Comparison of ENCODE assay signal across 9 cellular contexts in the genomic region with DNA sequence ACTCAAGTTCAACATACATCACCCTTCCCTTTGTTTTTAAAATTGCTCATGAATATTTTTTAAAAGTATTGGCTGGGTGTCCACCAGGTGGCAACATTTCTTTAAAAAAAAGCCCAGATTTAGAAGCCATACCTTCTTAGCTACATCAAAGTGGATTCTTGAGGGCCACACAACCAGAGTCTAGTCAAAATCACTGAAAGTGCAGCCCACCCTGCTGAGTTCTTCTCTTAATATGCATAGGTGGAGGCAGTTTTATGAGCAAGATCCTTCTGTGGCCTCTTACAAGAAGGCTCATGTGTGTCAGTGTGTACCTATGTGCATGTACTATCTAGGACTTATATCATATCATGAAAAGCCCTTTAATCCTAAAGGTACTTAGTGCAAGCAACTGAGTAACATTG. TPM values are rescaled to one million over a fixed set of nuclear protein-coding genes. Genes with fewer than 3 reads are reported as not detected.
A peak's percentile ranks its signal among the peaks of the same experiment; 100 is the strongest.
DNase-seq lines count a peak whose midpoint lies in the region; ATAC-seq and TF ChIP-seq lines count a peak whose summit lies in the region.
"Had no signal": no experiment of that assay in that cellular context is flagged by ENCODE, and none has a peak within 500 bp of the region (broad histone marks: within the 10 kb centered on the region; RNA-seq: fewer than 3 reads in every experiment).

No MANE protein-coding gene starts in this region.

- peaks cover 7% of the 10 kb centered on the region for H3K27me3 ChIP-seq in endodermal cell (ENCODE audit: control insufficient read depth, insufficient read depth, low read length, poor library complexity, severe bottlenecking)
- H3K27me3 ChIP-seq in neural progenitor cell, result no peaks in the 10 kb centered on the region
- no peaks in the 10 kb centered on the region for H3K27me3 ChIP-seq in CD8-positive, alpha-beta T cell (ENCODE audit: insufficient read depth, low read length)

- H3K4me1 ChIP-seq in endodermal cell (ENCODE audit: control insufficient read depth, insufficient read depth, low read length) (no peaks in the 10 kb centered on the region), neural progenitor cell (peaks cover 3% of the 10 kb centered on the region)
- no peaks in the 10 kb centered on the region for H3K4me1 ChIP-seq in CD8-positive, alpha-beta T cell (ENCODE audit: insufficient read depth, low read length)

- H3K27ac ChIP-seq in endodermal cell (ENCODE audit: low read depth, low read length) (no peak overlapping the region), neural progenitor cell (no peak overlapping the region)
- H3K27ac ChIP-seq in CD8-positive, alpha-beta T cell (ENCODE audit: low read depth, low read length), result no peak overlapping the region
- H3K27ac ChIP-seq: HL-60 had no signal

- peak; percentile 27 for DNase-seq in AG20443 (ENCODE audit: low spot score)
- peak; percentile 74 for DNase-seq in NCI-H82 (lab: John Stamatoyannopoulos, UW)
- peak; percentile 54 for DNase-seq in endodermal cell
- DNase-seq in neural progenitor cell (ENCODE audit: low spot score), result peak; percentile 26
- DNase-seq in CD8-positive, alpha-beta T cell, result no peak
- no peak for DNase-seq in omental fat pad (ENCODE audit: low spot score)

- no peak overlapping the region for H3K27ac Mint-ChIP-seq in endodermal cell
- no peak overlapping the region for H3K27ac Mint-ChIP-seq in neural progenitor cell
- H3K27ac Mint-ChIP-seq in CD8-positive, alpha-beta T cell, result no peak overlapping the region

- H3K4me3 ChIP-seq in endodermal cell (ENCODE audit: low read length) (no peak overlapping the region), neural progenitor cell (no peak overlapping the region)
- H3K4me3 ChIP-seq in CD8-positive, alpha-beta T cell (ENCODE audit: low read depth, low read length), result no peak overlapping the region

- CTCF ChIA-PET in CD8-positive, alpha-beta T cell (lab: Charles Lee), result interaction anchor here (1.1 to 1.6 kb wide), 3 partner anchors 9 to 85 kb away, joined by 3 to 6 read pairs (median 4); no protein-coding TSS in a partner anchor

- no peaks in the 10 kb centered on the region for H3K36me3 Mint-ChIP-seq in endodermal cell (ENCODE audit: low read depth)
- H3K36me3 Mint-ChIP-seq in neural progenitor cell, result no peaks in the 10 kb centered on the region
- H3K36me3 Mint-ChIP-seq in CD8-positive, alpha-beta T cell, result no peaks in the 10 kb centered on the region

- intact Hi-C loops in CD8-positive, alpha-beta T cell (cut with DNase I, micrococcal nuclease), result no loop called here

- TF ChIP-seq CTCF in endodermal cell (conservative IDR thresholded peaks at IDR 0.05) (peak; percentile 75), neural progenitor cell (IDR thresholded peaks at IDR 0.05) (peak; percentile 65), omental fat pad (IDR thresholded peaks at IDR 0.05) (no peak)
- no peak for TF ChIP-seq CTCF in CD8-positive, alpha-beta T cell (IDR thresholded peaks at IDR 0.05)

- H4K20me1 ChIP-seq in neural progenitor cell (ENCODE audit: low read depth), result no peaks in the 10 kb centered on the region

- H2AFZ ChIP-seq in neural progenitor cell (replicated peaks), result no peak overlapping the region

- no peaks in the 10 kb centered on the region for H3K4me1 Mint-ChIP-seq in endodermal cell
- peaks cover 9% of the 10 kb centered on the region for H3K4me1 Mint-ChIP-seq in neural progenitor cell
- no peaks in the 10 kb centered on the region for H3K4me1 Mint-ChIP-seq in CD8-positive, alpha-beta T cell (ENCODE audit: low read depth)

- no peaks in the 10 kb centered on the region for H3K36me3 ChIP-seq in endodermal cell (ENCODE audit: control insufficient read depth, insufficient read depth, low read length)
- no peaks in the 10 kb centered on the region for H3K36me3 ChIP-seq in neural progenitor cell
- H3K36me3 ChIP-seq in CD8-positive, alpha-beta T cell (ENCODE audit: insufficient read depth, low read length), result no peaks in the 10 kb centered on the region

- POLR2A ChIA-PET in CD8-positive, alpha-beta T cell (lab: Charles Lee), result no interaction called here

- H3K4me3 Mint-ChIP-seq in endodermal cell (no peak overlapping the region), neural progenitor cell (no peak overlapping the region)
- no peak overlapping the region for H3K4me3 Mint-ChIP-seq in CD8-positive, alpha-beta T cell

- peak; percentile 55 for ATAC-seq in GM19351 (IDR thresholded peaks at IDR 0.05; ENCODE audit: unreplicated experiment)
- no peak for ATAC-seq in CD8-positive, alpha-beta T cell
- ATAC-seq in HG02981 (IDR thresholded peaks at IDR 0.05; ENCODE audit: unreplicated experiment), result no peak
- ATAC-seq in omental fat pad (ENCODE audit: low FRiP score), result no peak

- no peak overlapping the region for H3K4me2 ChIP-seq in neural progenitor cell

- no peaks in the 10 kb centered on the region for H3F3A ChIP-seq in neural progenitor cell (ENCODE audit: low read depth)

- H3K27me3 Mint-ChIP-seq in endodermal cell (ENCODE audit: insufficient read depth) (peaks cover 1% of the 10 kb centered on the region), neural progenitor cell (ENCODE audit: insufficient read depth, low read depth) (peaks cover 7% of the 10 kb centered on the region)
- H3K27me3 Mint-ChIP-seq in CD8-positive, alpha-beta T cell (ENCODE audit: low read depth), result peaks cover 13% of the 10 kb centered on the region

- H3K79me2 ChIP-seq in neural progenitor cell (ENCODE audit: low read depth), result no peaks in the 10 kb centered on the region

- H3K9ac ChIP-seq in endodermal cell (ENCODE audit: extremely low read depth, low read length, poor library complexity, severe bottlenecking), result no peak overlapping the region
- no peak overlapping the region for H3K9ac ChIP-seq in neural progenitor cell

- H3K9me3 Mint-ChIP-seq in endodermal cell (no peaks in the 10 kb centered on the region), neural progenitor cell (no peaks in the 10 kb centered on the region)
- no peaks in the 10 kb centered on the region for H3K9me3 Mint-ChIP-seq in CD8-positive, alpha-beta T cell

- H3K9me3 ChIP-seq in endodermal cell (ENCODE audit: control insufficient read depth, low read length) (no peaks in the 10 kb centered on the region), neural progenitor cell (ENCODE audit: low read depth) (no peaks in the 10 kb centered on the region)
- H3K9me3 ChIP-seq in CD8-positive, alpha-beta T cell (ENCODE audit: low read length), result no peaks in the 10 kb centered on the region

RNA-seq across cellular contexts. Expression of gene GNG12, which starts 16.9 kb away (rescaled TPM):
- 1 to 10 TPM; 7.7 to 9.2 TPM for total RNA-seq in endodermal cell
- polyA plus RNA-seq in endodermal cell (2013, experiment 1 of 2), result 27.4 TPM
- 29.8 TPM for polyA plus RNA-seq in endodermal cell (2013, experiment 2 of 2)
- total RNA-seq in neural progenitor cell (ENCODE audit: low replicate concordance), result 30.3 and 44.5 TPM in 2 replicates
- total RNA-seq in CD8-positive, alpha-beta T cell, result not detected
- 100 to 1,000 TPM in 2 of 4 donors, 10 to 100 TPM in 2; 77.0 to 117 (median 94.5) TPM for total RNA-seq in omental fat pad

Comparison
In these comparisons a context has a peak if more than half of its experiments do, and no peak if none do; other contexts are left out.
1. DNase-seq: peak in AG20443 (single experiment), NCI-H82 (single experiment), endodermal cell (single experiment) and neural progenitor cell (single experiment); none in CD8-positive, alpha-beta T cell (0 of 7) and omental fat pad (single experiment).
2. CTCF ChIP-seq: peak in endodermal cell (single experiment) and neural progenitor cell (single experiment); none in CD8-positive, alpha-beta T cell (single experiment) and omental fat pad (0 of 3).
3. RNA of gene GNG12, which starts 16.9 kb away (total RNA-seq): 77.0 to 117 TPM in omental fat pad, 30.3 to 44.5 TPM in neural progenitor cell and 7.7 to 9.2 TPM in endodermal cell; not detected in CD8-positive, alpha-beta T cell; every median in the first group is over 4 times any median in the second.